Comparison of ENCODE assay signal across 12 cellular contexts in the genomic region with DNA sequence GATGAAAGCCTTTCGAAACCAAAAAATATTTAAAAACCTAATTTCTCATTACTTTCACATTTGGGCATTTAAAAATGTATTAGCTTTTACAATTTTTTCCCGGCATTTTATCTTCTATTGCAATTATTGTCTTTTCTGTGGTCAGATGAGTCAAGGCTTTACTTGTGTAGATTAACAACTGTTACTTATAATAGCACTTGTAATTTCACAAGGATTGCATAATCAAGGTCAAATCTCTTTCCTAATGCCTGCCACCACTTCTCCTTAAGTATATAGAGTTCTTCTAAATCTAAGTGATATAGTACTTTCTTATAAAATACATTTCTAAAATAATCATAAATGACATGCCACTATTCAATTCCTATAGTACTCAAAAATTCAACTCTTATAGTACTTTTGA.
DNase-seq lines count a peak whose midpoint lies in the region; ATAC-seq and TF ChIP-seq lines count a peak whose summit lies in the region.
"Had no signal": no experiment of that assay in that cellular context is flagged by ENCODE, and none has a peak within 500 bp of the region (broad histone marks: within the 10 kb centered on the region; RNA-seq: fewer than 3 reads in every experiment).

No MANE protein-coding gene starts in this region.

- H3K4me1 ChIP-seq in GM23248 (ENCODE audit: insufficient read depth), result peaks cover 13% of the 10 kb centered on the region
- peaks cover 12% of the 10 kb centered on the region for H3K4me1 ChIP-seq in PC-3 (ENCODE audit: insufficient read depth, low read length)
- H3K4me1 ChIP-seq in sigmoid colon, result peaks cover 0 to 31% (median 17%) of the 10 kb centered on the region in 4 donors
- no peaks in the 10 kb centered on the region for H3K4me1 ChIP-seq in hepatocyte (ENCODE audit: insufficient read depth)

- H3K4me2 ChIP-seq in GM23248 (ENCODE audit: unreplicated experiment), result peak overlapping the region; percentile 41
- H3K4me2 ChIP-seq in PC-3 (ENCODE audit: low read length), result peak overlapping the region; percentile 11; the same call in 1 of the 2 replicates
- H3K4me2 ChIP-seq in hepatocyte, result no peak overlapping the region

- H3K9me3 ChIP-seq in GM23248 (ENCODE audit: low read depth) (no peaks in the 10 kb centered on the region), PC-3 (ENCODE audit: low read length) (peaks cover 7% of the 10 kb centered on the region; the same call in 1 of the 2 replicates), sigmoid colon (no peaks in the 10 kb centered on the region), hepatocyte (ENCODE audit: low read depth) (no peaks in the 10 kb centered on the region)

- H2AFZ ChIP-seq in GM23248, result no peak overlapping the region
- H2AFZ ChIP-seq in PC-3 (ENCODE audit: low read length), result no peak overlapping the region
- H2AFZ ChIP-seq in hepatocyte, result no peak overlapping the region

- DNase-seq in GM23248 (peak; percentile 88), PC-3 (peak; percentile 76), epithelial cell of proximal tubule (ENCODE audit: low read depth) (peak; percentile 59), retinal pigment epithelial cell (ENCODE audit: low read depth) (peak; percentile 67), sigmoid colon (no peak), hepatocyte (ENCODE audit: low spot score) (no peak)
- DNase-seq: activated naive CD4-positive, alpha-beta T cell treated with anti-CD3 and anti-CD28 coated beads, Interleukin-2, amount 50 U/mL, for 16 hours; effector memory CD8-positive, alpha-beta T cell; stimulated activated CD4-positive, alpha-beta T cell treated with anti-CD3 and anti-CD28 coated beads, Interleukin-15, amount 100 ng/mL, for 24 hours had no signal

- intact Hi-C loops in PC-3 (cut with micrococcal nuclease) (loop anchor here (2.0 kb wide), 1 partner anchor 16 kb away; no protein-coding TSS in a partner anchor), sigmoid colon (cut with DNase I) (no loop called here)

- in situ Hi-C loops in GM23248 (cut with MboI), result no loop called here

- no peak for TF ChIP-seq POLR2A in sigmoid colon (IDR thresholded peaks at IDR 0.05)

- H3K4me3 ChIP-seq in GM23248, result 0 out of 2 replicates have a peak overlapping the region, but pooled peaks have one; percentile 4
- H3K4me3 ChIP-seq in PC-3 (ENCODE audit: low read length), result no peak overlapping the region
- H3K4me3 ChIP-seq in epithelial cell of proximal tubule (ENCODE audit: low read depth, low read length), result no peak overlapping the region
- H3K4me3 ChIP-seq in retinal pigment epithelial cell (ENCODE audit: low read length), result no peak overlapping the region
- no peak overlapping the region for H3K4me3 ChIP-seq in sigmoid colon
- no peak overlapping the region for H3K4me3 ChIP-seq in hepatocyte

- H3K27ac ChIP-seq in GM23248 (peak overlapping the region; percentile 13), PC-3 (ENCODE audit: low read length) (peak overlapping the region; percentile 33), sigmoid colon (peak overlapping the region in 2 of 4 donors; percentile 28), hepatocyte (no peak overlapping the region)

- peaks cover 11% of the 10 kb centered on the region for H3K79me2 ChIP-seq in GM23248 (ENCODE audit: insufficient read depth)
- no peaks in the 10 kb centered on the region for H3K79me2 ChIP-seq in PC-3 (ENCODE audit: low read length)
- no peaks in the 10 kb centered on the region for H3K79me2 ChIP-seq in hepatocyte

- TF ChIP-seq CTCF in PC-3 (conservative IDR thresholded peaks at IDR 0.05; ENCODE audit: low read depth, low read length), result no peak
- no peak for TF ChIP-seq CTCF in epithelial cell of proximal tubule (conservative IDR thresholded peaks at IDR 0.05; ENCODE audit: low read depth, low read length)
- no peak for TF ChIP-seq CTCF in retinal pigment epithelial cell (conservative IDR thresholded peaks at IDR 0.05; ENCODE audit: low read depth, low read length)
- no peak for TF ChIP-seq CTCF in sigmoid colon (IDR thresholded peaks at IDR 0.05)
- TF ChIP-seq CTCF in hepatocyte (IDR thresholded peaks at IDR 0.05; ENCODE audit: poor library complexity), result no peak

- H3K9ac ChIP-seq in GM23248 (no peak overlapping the region), PC-3 (ENCODE audit: low read length) (no peak overlapping the region)

- CTCF ChIA-PET in PC-3 (lab: Charles Lee), result no interaction called here

- H3K27me3 ChIP-seq in GM23248 (replicated peaks; ENCODE audit: insufficient read depth) (no peaks in the 10 kb centered on the region), PC-3 (ENCODE audit: low read length) (no peaks in the 10 kb centered on the region), sigmoid colon (no peaks in the 10 kb centered on the region), hepatocyte (no peaks in the 10 kb centered on the region)

- ATAC-seq in PC-3 (peak; percentile 67; the same call in 1 of the 2 replicates), HG02884 (IDR thresholded peaks at IDR 0.05; ENCODE audit: unreplicated experiment) (no peak), GM21717 (IDR thresholded peaks at IDR 0.05; ENCODE audit: unreplicated experiment) (no peak)
- ATAC-seq: effector memory CD8-positive, alpha-beta T cell; stimulated activated effector memory CD8-positive, alpha-beta T cell treated with anti-CD3 and anti-CD28 coated beads, Interleukin-12 subunit alpha, Interleukin-12 subunit beta, amount 100 ng/mL, for 72 hours had no signal

- H3K36me3 ChIP-seq in GM23248 (ENCODE audit: low read depth) (0 out of 2 replicates have a peak, but pooled peaks cover 4% of the 10 kb centered on the region), PC-3 (ENCODE audit: low read depth, low read length) (peaks cover 3% of the 10 kb centered on the region; the same call in 1 of the 2 replicates), sigmoid colon (no peaks in the 10 kb centered on the region), hepatocyte (replicated peaks; ENCODE audit: insufficient read depth, low read depth) (no peaks in the 10 kb centered on the region)

- WGBS in GM23248 (ENCODE audit: low coverage in 1 of 2, low lambda C conversion rate in 2 of 2, missing lambda C conversion rate in 2 of 2), 2 experiments, result 0% methylated on average over 2 of the region's 2 CpGs
- WGBS in sigmoid colon, 2 donors, result 17 to 52% methylated on average over 2 of the region's 2 CpGs
- 33% methylated on average over 2 of the region's 2 CpGs for WGBS in hepatocyte (ENCODE audit: low lambda C conversion rate, missing lambda C conversion rate)

- H4K20me1 ChIP-seq in GM23248 (ENCODE audit: insufficient read depth) (no peaks in the 10 kb centered on the region), PC-3 (ENCODE audit: low read length) (no peaks in the 10 kb centered on the region), hepatocyte (ENCODE audit: insufficient read depth, poor library complexity, severe bottlenecking) (no peaks in the 10 kb centered on the region)

- H3K9me2 ChIP-seq in GM23248 (ENCODE audit: insufficient read depth) (peaks cover 4% of the 10 kb centered on the region; the same call in 1 of the 2 replicates), PC-3 (replicated peaks; ENCODE audit: low read length) (no peaks in the 10 kb centered on the region), hepatocyte (replicated peaks; ENCODE audit: insufficient read depth) (no peaks in the 10 kb centered on the region)

- H3F3A ChIP-seq in GM23248 (ENCODE audit: insufficient read depth) (no peaks in the 10 kb centered on the region), PC-3 (ENCODE audit: low read length, unreplicated experiment) (no peaks in the 10 kb centered on the region)

- POLR2A ChIA-PET in PC-3 (lab: Charles Lee; ENCODE audit: unreplicated experiment), result no interaction called here

- no TSS peak for BruUV-seq in PC-3 (replicated peaks; lab: Mats Ljungman, UMichigan)

- no peak for TF ChIP-seq EP300 in sigmoid colon (IDR thresholded peaks at IDR 0.05)

Comparison
In these comparisons a context has a peak if more than half of its experiments do, and no peak if none do; other contexts are left out.
1. DNase-seq: peak in GM23248 (single experiment), PC-3 (single experiment), epithelial cell of proximal tubule (single experiment) and retinal pigment epithelial cell (single experiment); none in sigmoid colon (single experiment) and hepatocyte (single experiment).